ENCODE assay signal across 17 cellular contexts in the genomic region with DNA sequence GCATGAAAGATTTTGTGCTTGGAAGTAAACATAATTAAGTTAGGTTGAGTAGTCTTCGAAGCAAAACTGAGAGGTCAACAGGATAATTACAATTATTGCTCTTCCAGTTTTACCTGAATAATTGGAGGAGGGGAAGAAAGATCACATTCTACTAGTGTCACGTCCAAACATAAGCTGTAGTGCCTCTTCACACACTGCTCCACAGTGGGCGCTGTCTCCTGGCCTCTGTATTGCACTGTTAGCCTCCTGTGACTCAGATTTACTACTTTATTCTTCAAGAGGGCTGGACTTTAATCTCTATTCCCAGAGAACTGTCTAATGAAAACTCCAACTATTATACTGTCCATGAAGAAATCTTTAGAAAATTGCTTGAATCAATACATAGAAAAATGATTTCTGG.
DNase-seq lines count a peak whose midpoint lies in the region; ATAC-seq and TF ChIP-seq lines count a peak whose summit lies in the region.
"Had no signal": no experiment of that assay in that cellular context is flagged by ENCODE, and none has a peak within 500 bp of the region (broad histone marks: within the 10 kb centered on the region; RNA-seq: fewer than 3 reads in every experiment).

No MANE protein-coding gene starts in this region.

- 72 to 95% methylated on average over 3 of the region's 3 CpGs for WGBS in gastroesophageal sphincter (ENCODE audit: low coverage in 1 of 2), 2 donors

- intact Hi-C loops in CD8-positive, alpha-beta T cell (cut with DNase I, micrococcal nuclease): no loop called here

- CTCF ChIA-PET in HEK293T (lab: Yijun Ruan, JAX): no interaction called here
- CTCF ChIA-PET in WTC11 (lab: Charles Lee): interaction anchor here (1.0 kb wide), 1 partner anchor 63 kb away, joined by 3 read pairs; a partner anchor contains a TSS
- CTCF ChIA-PET in CD8-positive, alpha-beta T cell (lab: Charles Lee): no interaction called here

- no peaks in the 10 kb centered on the region for H3K9me3 Mint-ChIP-seq in WTC11
- peaks cover 9% of the 10 kb centered on the region for H3K9me3 Mint-ChIP-seq in CD8-positive, alpha-beta T cell
- H3K9me3 Mint-ChIP-seq in activated T-helper 17 cell treated with anti-CD3 and anti-CD28 coated beads, Interleukin-2, amount 50 U/mL, for 72 hours: peaks cover 14% of the 10 kb centered on the region

- no peaks in the 10 kb centered on the region for H3K4me1 Mint-ChIP-seq in WTC11
- no peaks in the 10 kb centered on the region for H3K4me1 Mint-ChIP-seq in CD8-positive, alpha-beta T cell (ENCODE audit: low read depth)
- H3K4me1 Mint-ChIP-seq in activated T-helper 17 cell treated with anti-CD3 and anti-CD28 coated beads, Interleukin-2, amount 50 U/mL, for 72 hours: no peaks in the 10 kb centered on the region

- no peaks in the 10 kb centered on the region for H3K36me3 ChIP-seq in gastroesophageal sphincter
- no peaks in the 10 kb centered on the region for H3K36me3 ChIP-seq in CD8-positive, alpha-beta T cell (ENCODE audit: insufficient read depth, low read length)

- peak; percentile 6 for DNase-seq in HEK293T (ENCODE audit: extremely low spot score)
- DNase-seq in WTC11 (ENCODE audit: low spot score): no peak
- DNase-seq in epithelial cell of proximal tubule (ENCODE audit: low read depth): no peak
- DNase-seq in CD8-positive, alpha-beta T cell: no peak
- DNase-seq: CD4-positive, alpha-beta T cell; GF-D8; NCI-H1048; NCI-H1694; NCI-H2171; NCI-H510A; NK-92 treated with Interleukin-12 subunit alpha and Interleukin-12 subunit beta, amount 100 ng/mL, for 24 hours; PC-9 had no signal

- no peaks in the 10 kb centered on the region for H3K27me3 Mint-ChIP-seq in WTC11 (ENCODE audit: low read depth)
- no peaks in the 10 kb centered on the region for H3K27me3 Mint-ChIP-seq in CD8-positive, alpha-beta T cell (ENCODE audit: low read depth)
- H3K27me3 Mint-ChIP-seq in activated T-helper 17 cell treated with anti-CD3 and anti-CD28 coated beads, Interleukin-2, amount 50 U/mL, for 72 hours: no peaks in the 10 kb centered on the region
- H3K27me3 Mint-ChIP-seq: CD4-positive, alpha-beta T cell had no signal

- H3K4me3 ChIP-seq in epithelial cell of proximal tubule (ENCODE audit: low read depth, low read length) (no peak overlapping the region), gastroesophageal sphincter (no peak overlapping the region)
- no peak overlapping the region for H3K4me3 ChIP-seq in CD8-positive, alpha-beta T cell (ENCODE audit: low read depth, low read length)
- H3K4me3 ChIP-seq: PC-9, SK-N-MC had no signal

- H3K27ac ChIP-seq in 22Rv1: no peak overlapping the region
- H3K27ac ChIP-seq in gastroesophageal sphincter: no peak overlapping the region
- no peak overlapping the region for H3K27ac ChIP-seq in CD8-positive, alpha-beta T cell (ENCODE audit: low read depth, low read length)
- H3K27ac ChIP-seq: PC-9, SK-N-MC had no signal

- no peak overlapping the region for H3K4me3 Mint-ChIP-seq in WTC11
- H3K4me3 Mint-ChIP-seq in CD8-positive, alpha-beta T cell: no peak overlapping the region
- H3K4me3 Mint-ChIP-seq in activated T-helper 17 cell treated with anti-CD3 and anti-CD28 coated beads, Interleukin-2, amount 50 U/mL, for 72 hours: no peak overlapping the region
- H3K4me3 Mint-ChIP-seq: CD4-positive, alpha-beta T cell had no signal

- H3K36me3 Mint-ChIP-seq in WTC11: no peaks in the 10 kb centered on the region
- no peaks in the 10 kb centered on the region for H3K36me3 Mint-ChIP-seq in CD8-positive, alpha-beta T cell
- H3K36me3 Mint-ChIP-seq in activated T-helper 17 cell treated with anti-CD3 and anti-CD28 coated beads, Interleukin-2, amount 50 U/mL, for 72 hours (ENCODE audit: low read depth): no peaks in the 10 kb centered on the region

- H3K4me1 ChIP-seq in gastroesophageal sphincter: no peaks in the 10 kb centered on the region
- no peaks in the 10 kb centered on the region for H3K4me1 ChIP-seq in CD8-positive, alpha-beta T cell (ENCODE audit: insufficient read depth, low read length)

- H3K27me3 ChIP-seq in gastroesophageal sphincter: no peaks in the 10 kb centered on the region
- H3K27me3 ChIP-seq in CD8-positive, alpha-beta T cell (ENCODE audit: insufficient read depth, low read length): no peaks in the 10 kb centered on the region

- peak; percentile 32; the same call in 1 of the 2 replicates for TF ChIP-seq CTCF in 22Rv1 (IDR thresholded peaks at IDR 0.05)
- no peak for TF ChIP-seq CTCF in WTC11 (IDR thresholded peaks at IDR 0.05)
- TF ChIP-seq CTCF in epithelial cell of proximal tubule (conservative IDR thresholded peaks at IDR 0.05; ENCODE audit: low read depth, low read length): peak; percentile 25
- TF ChIP-seq CTCF in gastroesophageal sphincter (IDR thresholded peaks at IDR 0.05): no peak
- TF ChIP-seq CTCF in CD8-positive, alpha-beta T cell (IDR thresholded peaks at IDR 0.05): no peak

- ATAC-seq in WTC11 (peak; percentile 66; the same call in 1 of the 2 replicates), gastroesophageal sphincter (no peak), GM21717 (IDR thresholded peaks at IDR 0.05; ENCODE audit: unreplicated experiment) (no peak)
- no peak for ATAC-seq in CD8-positive, alpha-beta T cell
- ATAC-seq in activated T-helper 17 cell treated with anti-CD3 and anti-CD28 coated beads, Interleukin-2, amount 50 U/mL, for 72 hours (replicated peaks): no peak

- TF ChIP-seq EP300 in gastroesophageal sphincter (IDR thresholded peaks at IDR 0.05): no peak

- H3K9me3 ChIP-seq in gastroesophageal sphincter: no peaks in the 10 kb centered on the region
- no peaks in the 10 kb centered on the region for H3K9me3 ChIP-seq in CD8-positive, alpha-beta T cell (ENCODE audit: low read length)

- no peak for TF ChIP-seq POLR2A in gastroesophageal sphincter (IDR thresholded peaks at IDR 0.05)

- POLR2A ChIA-PET in HEK293T (lab: Yijun Ruan, JAX) (no interaction called here), WTC11 (lab: Charles Lee) (no interaction called here)
- POLR2A ChIA-PET in CD8-positive, alpha-beta T cell (lab: Charles Lee): no interaction called here

- no peak overlapping the region for H3K27ac Mint-ChIP-seq in WTC11
- H3K27ac Mint-ChIP-seq in CD8-positive, alpha-beta T cell: no peak overlapping the region
- H3K27ac Mint-ChIP-seq in activated T-helper 17 cell treated with anti-CD3 and anti-CD28 coated beads, Interleukin-2, amount 50 U/mL, for 72 hours: no peak overlapping the region
- H3K27ac Mint-ChIP-seq: CD4-positive, alpha-beta T cell had no signal

TF ChIP-seq in HEK293T, 16 proteins besides CTCF, POLR2A, EP300 and RAD21:
- TF ChIP-seq, protein P1, sequence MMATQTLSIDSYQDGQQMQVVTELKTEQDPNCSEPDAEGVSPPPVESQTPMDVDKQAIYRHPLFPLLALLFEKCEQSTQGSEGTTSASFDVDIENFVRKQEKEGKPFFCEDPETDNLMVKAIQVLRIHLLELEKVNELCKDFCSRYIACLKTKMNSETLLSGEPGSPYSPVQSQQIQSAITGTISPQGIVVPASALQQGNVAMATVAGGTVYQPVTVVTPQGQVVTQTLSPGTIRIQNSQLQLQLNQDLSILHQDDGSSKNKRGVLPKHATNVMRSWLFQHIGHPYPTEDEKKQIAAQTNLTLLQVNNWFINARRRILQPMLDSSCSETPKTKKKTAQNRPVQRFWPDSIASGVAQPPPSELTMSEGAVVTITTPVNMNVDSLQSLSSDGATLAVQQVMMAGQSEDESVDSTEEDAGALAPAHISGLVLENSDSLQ (IDR thresholded peaks at IDR 0.05): no peak
- no peak for TF ChIP-seq ZNF384 (IDR thresholded peaks at IDR 0.05)
- no peak for TF ChIP-seq SUZ12 (IDR thresholded peaks at IDR 0.05)
- no peak for TF ChIP-seq SP1 (IDR thresholded peaks at IDR 0.05)
- TF ChIP-seq NFRKB (IDR thresholded peaks at IDR 0.05): no peak
- no peak for TF ChIP-seq ARNT (IDR thresholded peaks at IDR 0.05)
- TF ChIP-seq TARDBP (IDR thresholded peaks at IDR 0.05): no peak
- no peak for TF ChIP-seq BHLHE40 (IDR thresholded peaks at IDR 0.05; ENCODE audit: borderline replicate concordance)
- TF ChIP-seq FOXK2 (IDR thresholded peaks at IDR 0.05): no peak

TF ChIP-seq in WTC11, 78 proteins besides CTCF, POLR2A, EP300 and RAD21 (continues in another document):
- TF ChIP-seq, protein P2, sequence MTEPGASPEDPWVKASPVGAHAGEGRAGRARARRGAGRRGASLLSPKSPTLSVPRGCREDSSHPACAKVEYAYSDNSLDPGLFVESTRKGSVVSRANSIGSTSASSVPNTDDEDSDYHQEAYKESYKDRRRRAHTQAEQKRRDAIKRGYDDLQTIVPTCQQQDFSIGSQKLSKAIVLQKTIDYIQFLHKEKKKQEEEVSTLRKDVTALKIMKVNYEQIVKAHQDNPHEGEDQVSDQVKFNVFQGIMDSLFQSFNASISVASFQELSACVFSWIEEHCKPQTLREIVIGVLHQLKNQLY (CRISPR knock-in tag; IDR thresholded peaks at IDR 0.05): no peak
- TF ChIP-seq ZNF416 (CRISPR knock-in tag; IDR thresholded peaks at IDR 0.05): no peak
- TF ChIP-seq NR3C1 (CRISPR knock-in tag; conservative IDR thresholded peaks at IDR 0.05; ENCODE audit: low read depth): no peak
- TF ChIP-seq CBFB (CRISPR knock-in tag; IDR thresholded peaks at IDR 0.05; ENCODE audit: low read depth): no peak
- TF ChIP-seq, protein P3, sequence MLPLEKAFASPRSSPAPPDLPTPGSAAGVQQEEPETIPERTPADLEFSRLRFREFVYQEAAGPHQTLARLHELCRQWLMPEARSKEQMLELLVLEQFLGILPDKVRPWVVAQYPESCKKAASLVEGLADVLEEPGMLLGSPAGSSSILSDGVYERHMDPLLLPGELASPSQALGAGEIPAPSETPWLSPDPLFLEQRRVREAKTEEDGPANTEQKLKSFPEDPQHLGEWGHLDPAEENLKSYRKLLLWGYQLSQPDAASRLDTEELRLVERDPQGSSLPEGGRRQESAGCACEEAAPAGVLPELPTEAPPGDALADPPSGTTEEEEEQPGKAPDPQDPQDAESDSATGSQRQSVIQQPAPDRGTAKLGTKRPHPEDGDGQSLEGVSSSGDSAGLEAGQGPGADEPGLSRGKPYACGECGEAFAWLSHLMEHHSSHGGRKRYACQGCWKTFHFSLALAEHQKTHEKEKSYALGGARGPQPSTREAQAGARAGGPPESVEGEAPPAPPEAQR (CRISPR knock-in tag; IDR thresholded peaks at IDR 0.05): no peak
- TF ChIP-seq TEAD4 (CRISPR knock-in tag; IDR thresholded peaks at IDR 0.05): no peak
- TF ChIP-seq NFATC4 (CRISPR knock-in tag; IDR thresholded peaks at IDR 0.05): no peak
- no peak for TF ChIP-seq CREB1 (CRISPR knock-in tag; IDR thresholded peaks at IDR 0.05)
- TF ChIP-seq ZNF121 (CRISPR knock-in tag; IDR thresholded peaks at IDR 0.05): no peak
- no peak for TF ChIP-seq NR2C2 (CRISPR knock-in tag; IDR thresholded peaks at IDR 0.05)
- TF ChIP-seq SOX15 (CRISPR knock-in tag; IDR thresholded peaks at IDR 0.05): no peak
- TF ChIP-seq ZNF219 (CRISPR knock-in tag; IDR thresholded peaks at IDR 0.05; ENCODE audit: borderline replicate concordance): no peak

Comparison
In these comparisons a context has a peak if more than half of its experiments do, and no peak if none do; other contexts are left out.
1. CTCF ChIP-seq: peak in 22Rv1 (single experiment) and epithelial cell of proximal tubule (single experiment); none in WTC11 (single experiment), gastroesophageal sphincter (0 of 4) and CD8-positive, alpha-beta T cell (single experiment).